In genomic region chr12:112382866-112383265, GRCh38 we compare ENCODE assay signal across 8 cellular contexts. TPM values are rescaled to one million over a fixed set of nuclear protein-coding genes. Genes with fewer than 3 reads are reported as not detected.
A peak's percentile ranks its signal among the peaks of the same experiment; 100 is the strongest.
DNase-seq lines count a peak whose midpoint lies in the region; ATAC-seq and TF ChIP-seq lines count a peak whose summit lies in the region.

No MANE protein-coding gene starts in this region.

- no peak overlapping the region for H3K4me2 ChIP-seq in mesenchymal stem cell (ENCODE audit: low read length, poor library complexity, severe bottlenecking)

- no peak overlapping the region for H2AFZ ChIP-seq in mesenchymal stem cell (ENCODE audit: low read depth, low read length)

- H3K9ac ChIP-seq in mesenchymal stem cell (ENCODE audit: low read length) = peak overlapping the region; percentile 89

- H3K79me1 ChIP-seq in mesenchymal stem cell (replicated peaks; ENCODE audit: low read length, poor library complexity, severe bottlenecking) = no peaks in the 10 kb centered on the region

- no peak overlapping the region for H2BK120ac ChIP-seq in mesenchymal stem cell (ENCODE audit: low read depth, low read length)

- WGBS in adrenal gland, 4 donors = 86 to 93% (median 88%) methylated on average over 11 of the region's 11 CpGs
- 89% methylated on average over 7 of the region's 11 CpGs for WGBS in mesenchymal stem cell

- intact Hi-C loops in adrenal gland (cut with DNase I) = loop anchor here in 1 of 2 donors (10.0 kb wide), 1 partner anchor 188 kb away; no protein-coding TSS in a partner anchor
- intact Hi-C loops in tibial artery (cut with DNase I; ENCODE audit: low total_unique reads) = loop anchor here (10.0 kb wide), 2 partner anchors 128 to 188 kb away; no protein-coding TSS in a partner anchor

- H3K4me3 Mint-ChIP-seq in activated T-cell treated with anti-CD3 and anti-CD28 coated beads, Interleukin-2, amount 50 U/mL, for 72 hours = peak overlapping the region; percentile 91 to 97

- H3K23ac ChIP-seq in mesenchymal stem cell (ENCODE audit: low read length in 2 of 2) = no peak overlapping the region

- no peak overlapping the region for H3K4ac ChIP-seq in mesenchymal stem cell (ENCODE audit: low read depth in 1 of 2, low read length in 2 of 2)

- peaks cover 1 to 2% of the 10 kb centered on the region in 2 donors for H3K36me3 Mint-ChIP-seq in activated T-cell treated with anti-CD3 and anti-CD28 coated beads, Interleukin-2, amount 50 U/mL, for 72 hours (ENCODE audit: insufficient read depth in 2 of 2)

- no peak overlapping the region for H3K14ac ChIP-seq in mesenchymal stem cell (ENCODE audit: low read length in 2 of 2)

- H4K8ac ChIP-seq in mesenchymal stem cell (ENCODE audit: low read length) = peak overlapping the region; percentile 19

- no peak overlapping the region for H2BK12ac ChIP-seq in mesenchymal stem cell (ENCODE audit: low read length in 2 of 2)

- no peak for TF ChIP-seq POLR2A in adrenal gland (IDR thresholded peaks at IDR 0.05)

- H3K9me3 Mint-ChIP-seq in activated T-cell treated with anti-CD3 and anti-CD28 coated beads, Interleukin-2, amount 50 U/mL, for 72 hours = no peaks in the 10 kb centered on the region

- H2BK15ac ChIP-seq in mesenchymal stem cell (ENCODE audit: low read depth, poor library complexity, severe bottlenecking) = no peak overlapping the region

- H3K4me1 ChIP-seq in adrenal gland (replicated peaks in 1 of 2) (peaks cover 5 to 16% of the 10 kb centered on the region in 2 donors), mesenchymal stem cell (ENCODE audit: control insufficient read depth, insufficient read depth, low read depth, low read length) (peaks cover 9% of the 10 kb centered on the region), tibial artery (peaks cover 0 to 31% (median 11%) of the 10 kb centered on the region in 4 donors)

- ATAC-seq in activated T-cell treated with anti-CD3 and anti-CD28 coated beads, Interleukin-2, amount 50 U/mL, for 72 hours (replicated peaks in 1 of 2) = no peak
- no peak for ATAC-seq in HG02885 (IDR thresholded peaks at IDR 0.05; ENCODE audit: poor library complexity, unreplicated experiment)

- H2AK5ac ChIP-seq in mesenchymal stem cell (ENCODE audit: low read length, severe bottlenecking) = no peak overlapping the region

- H3K27me3 ChIP-seq in adrenal gland (no peaks in the 10 kb centered on the region), mesenchymal stem cell (ENCODE audit: control insufficient read depth in 1 of 2, insufficient read depth in 1 of 2, low read length in 2 of 2) (no peaks in the 10 kb centered on the region), tibial artery (no peaks in the 10 kb centered on the region)

- H2BK5ac ChIP-seq in mesenchymal stem cell (ENCODE audit: low read depth, low read length, poor library complexity, severe bottlenecking) = no peak overlapping the region

- H3K18ac ChIP-seq in mesenchymal stem cell (ENCODE audit: low read depth in 1 of 2, low read length in 2 of 2) = no peak overlapping the region

- H3K27me3 Mint-ChIP-seq in activated T-cell treated with anti-CD3 and anti-CD28 coated beads, Interleukin-2, amount 50 U/mL, for 72 hours (ENCODE audit: low read depth) = no peaks in the 10 kb centered on the region

- H3K4me3 ChIP-seq in adrenal gland (peak overlapping the region in 1 of 4 donors; percentile 97), mesenchymal stem cell (ENCODE audit: insufficient read depth in 1 of 2, low read depth in 1 of 2, low read length in 2 of 2) (peak overlapping the region in 1 of 2 experiments; percentile 86), tibial artery (peak overlapping the region; percentile 91 to 100)

- DNase-seq in activated T-cell treated with anti-CD3 and anti-CD28 coated beads, Interleukin-2, amount 50 U/mL, for 72 hours = no peak
- no peak for DNase-seq in activated T-cell treated with anti-CD3 and anti-CD28 coated beads, Interleukin-2, amount 50 U/mL, for 48 hours
- DNase-seq in adrenal gland (no peak), mesenchymal stem cell (no peak), tibial artery (no peak), OCI-M2 (lab: John Stamatoyannopoulos, UW; ENCODE audit: unreplicated experiment) (no peak), KG1 (lab: John Stamatoyannopoulos, UW) (no peak)

- peaks cover 42% of the 10 kb centered on the region for H3K4me1 Mint-ChIP-seq in activated T-cell treated with anti-CD3 and anti-CD28 coated beads, Interleukin-2, amount 50 U/mL, for 72 hours (ENCODE audit: low read depth)

- H4K91ac ChIP-seq in mesenchymal stem cell (ENCODE audit: low read length) = no peak overlapping the region

- H3K9me3 ChIP-seq in adrenal gland (replicated peaks in 1 of 3) (no peaks in the 10 kb centered on the region), mesenchymal stem cell (ENCODE audit: control insufficient read depth, low read length) (no peaks in the 10 kb centered on the region), tibial artery (no peaks in the 10 kb centered on the region)

- H3K27ac ChIP-seq in adrenal gland (peak overlapping the region in 3 of 5 donors; percentile 75 to 90 (median 83)), mesenchymal stem cell (ENCODE audit: low read length, poor library complexity, severe bottlenecking) (no peak overlapping the region), tibial artery (peak overlapping the region; percentile 73 to 88)

- H3K36me3 ChIP-seq in adrenal gland (replicated peaks in 1 of 2) = no peaks in the 10 kb centered on the region
- no peaks in the 10 kb centered on the region for H3K36me3 ChIP-seq in mesenchymal stem cell (ENCODE audit: control insufficient read depth in 1 of 2, insufficient read depth in 2 of 2, low read depth in 1 of 2, low read length in 2 of 2)
- H3K36me3 ChIP-seq in tibial artery = no peaks in the 10 kb centered on the region

- TF ChIP-seq CTCF in adrenal gland (IDR thresholded peaks at IDR 0.05) (no peak), tibial artery (IDR thresholded peaks at IDR 0.05) (no peak)

- peak overlapping the region; percentile 79 for H3K27ac Mint-ChIP-seq in activated T-cell treated with anti-CD3 and anti-CD28 coated beads, Interleukin-2, amount 50 U/mL, for 72 hours

RNA-seq across cellular contexts. Expression of gene HECTD4, which starts 0.6 kb away (rescaled TPM):
- total RNA-seq in activated T-cell treated with anti-CD3 and anti-CD28 coated beads, Interleukin-2, amount 50 U/mL, for 72 hours = 10 to 100 TPM; 39.6 to 43.3 TPM
- 10 to 100 TPM; 17.5 to 42.9 (median 28.5) TPM for total RNA-seq in adrenal gland
- polyA plus RNA-seq in adrenal gland = 10 to 100 TPM; 18.6 to 50.0 (median 22.4) TPM
- polyA plus RNA-seq in mesenchymal stem cell (2013, experiment 1 of 2) = 8.6 TPM
- 7.3 TPM for polyA plus RNA-seq in mesenchymal stem cell (2013, experiment 2 of 2)

RNA-seq across cellular contexts. Expression of gene RPL6, which starts 26.5 kb away (rescaled TPM):
- 1,000 to 10,000 TPM; 1,335 to 1,400 TPM for total RNA-seq in activated T-cell treated with anti-CD3 and anti-CD28 coated beads, Interleukin-2, amount 50 U/mL, for 72 hours
- 1,000 to 10,000 TPM in 7 of 8 donors, 100 to 1,000 TPM in 1; 976 to 1,385 (median 1,191) TPM for total RNA-seq in adrenal gland
- polyA plus RNA-seq in adrenal gland = 1,000 to 10,000 TPM; 1,773 to 2,265 (median 1,796) TPM
- 2,349 TPM for polyA plus RNA-seq in mesenchymal stem cell (2013, experiment 1 of 2)
- polyA plus RNA-seq in mesenchymal stem cell (2013, experiment 2 of 2) = 2,262 TPM

RNA-seq across cellular contexts. Expression of gene PTPN11, which starts 35.9 kb away (rescaled TPM):
- total RNA-seq in activated T-cell treated with anti-CD3 and anti-CD28 coated beads, Interleukin-2, amount 50 U/mL, for 72 hours = 10 to 100 TPM; 92.4 to 93.7 TPM
- 100 to 1,000 TPM in 2 of 8 donors, 10 to 100 TPM in 6; 60.0 to 129 (median 79.6) TPM for total RNA-seq in adrenal gland
- 100 to 1,000 TPM in 1 of 3 donors, 10 to 100 TPM in 2; 14.4 to 125 (median 22.1) TPM for polyA plus RNA-seq in adrenal gland
- 80.9 TPM for polyA plus RNA-seq in mesenchymal stem cell (2013, experiment 1 of 2)
- polyA plus RNA-seq in mesenchymal stem cell (2013, experiment 2 of 2) = 80.2 TPM
